ENCODE assay signal across 8 cellular contexts in genomic region chr16:27203429-27204231, GRCh38. TPM values are rescaled to one million over a fixed set of nuclear protein-coding genes. Genes with fewer than 3 reads are reported as not detected.
DNase-seq lines count a peak whose midpoint lies in the region; ATAC-seq and TF ChIP-seq lines count a peak whose summit lies in the region.

Gene KDM8, plus strand, starts transcription at chr16:27203526. Its CDS starts 6,598 bp downstream, at chr16:27210124.

- peak; percentile 83 for ATAC-seq in GM21529 (IDR thresholded peaks at IDR 0.05; ENCODE audit: unreplicated experiment)

- peaks cover 29 to 44% (median 32%) of the 10 kb centered on the region in 3 donors for H3K4me1 Mint-ChIP-seq in IgD-negative memory B cell

- H3K27ac Mint-ChIP-seq in IgD-negative memory B cell = peak within 1 kb of the TSS; percentile 97 to 100 (median 99)

- peak; percentile 98 for DNase-seq in DMS 273 treated with DMSO at 0.1 percent for 48 hours (lab: John Stamatoyannopoulos, UW)
- peak; percentile 97 for DNase-seq in OCI-M2 (lab: John Stamatoyannopoulos, UW; ENCODE audit: unreplicated experiment)
- DNase-seq in activated T-cell treated with anti-CD3 and anti-CD28 coated beads for 48 hours (ENCODE audit: low read depth) = peak; percentile 98
- peak; percentile 86 for DNase-seq in epithelial cell of proximal tubule (ENCODE audit: low read depth)
- DNase-seq in mucosa of gallbladder (ENCODE audit: low spot score) = peak; percentile 100
- DNase-seq in stimulated activated CD8-positive, alpha-beta memory T cell treated with anti-CD3 and anti-CD28 coated beads, Interleukin-4, amount 100 ng/mL, for 4 hours (ENCODE audit: low read depth in 2 of 2, low spot score in 1 of 2) = peak; percentile 98 to 100

- TF ChIP-seq CTCF in epithelial cell of proximal tubule (conservative IDR thresholded peaks at IDR 0.05; ENCODE audit: low read depth, low read length) = no peak

- H3K4me3 Mint-ChIP-seq in IgD-negative memory B cell = peak within 1 kb of the TSS; percentile 90 to 98 (median 96)

- no peaks in the 10 kb centered on the region for H3K36me3 Mint-ChIP-seq in IgD-negative memory B cell

- peaks cover 5% of the 10 kb centered on the region for H3K27me3 Mint-ChIP-seq in IgD-negative memory B cell

- no peaks in the 10 kb centered on the region for H3K9me3 Mint-ChIP-seq in IgD-negative memory B cell

- H3K4me3 ChIP-seq in epithelial cell of proximal tubule (ENCODE audit: low read depth, low read length) = peak within 1 kb of the TSS; percentile 91

RNA-seq across cellular contexts. Expression of gene KDM8, which starts in this region (rescaled TPM):
- polyA plus RNA-seq in IgD-negative memory B cell = 4.8 TPM
- total RNA-seq in epithelial cell of proximal tubule (2.6 and 13.8 TPM in 2 replicates), mucosa of gallbladder (14.8 TPM)

Comparison
In these comparisons a context has a peak if more than half of its experiments do, and no peak if none do; other contexts are left out.
1. Peak in every context shown above with its lines: DNase-seq, ATAC-seq and H3K4me3 ChIP-seq.